Comparison of ENCODE assay signal across 8 cellular contexts in the genomic region with DNA sequence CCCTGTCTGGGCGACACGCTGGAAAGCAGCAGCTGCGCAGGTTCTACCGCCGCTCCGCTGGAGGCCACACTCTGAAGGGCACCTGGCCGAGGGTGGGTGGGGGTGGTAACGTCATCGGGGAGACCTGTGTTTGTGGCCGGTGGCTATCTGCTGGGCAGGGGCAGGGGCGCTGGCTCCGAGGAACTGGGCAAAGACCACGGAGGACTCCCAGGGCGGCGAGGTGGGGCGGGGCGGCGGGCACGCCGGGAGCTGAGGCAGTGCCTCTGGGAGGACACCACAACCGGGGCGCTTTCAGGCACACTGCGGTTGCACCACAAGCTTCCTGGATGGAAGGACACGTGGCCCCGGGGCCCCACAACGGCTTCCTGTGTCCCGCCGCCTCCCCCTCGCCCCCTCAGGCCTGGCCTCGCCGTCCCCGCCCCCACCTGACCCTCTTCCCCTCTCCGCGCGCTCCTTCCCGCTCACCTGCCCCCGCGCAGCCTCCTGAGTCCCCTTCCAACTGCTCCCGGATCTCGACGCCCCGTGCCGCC. TPM values are rescaled to one million over a fixed set of nuclear protein-coding genes. Genes with fewer than 3 reads are reported as not detected.
DNase-seq lines count a peak whose midpoint lies in the region; ATAC-seq and TF ChIP-seq lines count a peak whose summit lies in the region.

No MANE protein-coding gene starts in this region.

- H3K4me3 ChIP-seq in RWPE2 (ENCODE audit: severe bottlenecking) (peak overlapping the region; percentile 66), left ventricle myocardium inferior (peak overlapping the region; percentile 77), skin epidermis (peak overlapping the region; percentile 50 to 77 (median 62))

- peak; percentile 57 for DNase-seq in Ammon's horn (ENCODE audit: low spot score)
- peak; percentile 85 for DNase-seq in RWPE2 (ENCODE audit: low spot score)
- peak; percentile 89 for DNase-seq in activated gamma-delta T cell treated with Interleukin-2 at 50 U/mL for 16 hours
- peak; percentile 72 for DNase-seq in left ventricle myocardium inferior
- no peak for DNase-seq in mesenteric fat pad (ENCODE audit: low spot score)

- H3K4me1 ChIP-seq in RWPE2 (ENCODE audit: insufficient read depth, poor library complexity, severe bottlenecking), result peaks cover 16% of the 10 kb centered on the region
- H3K4me1 ChIP-seq in left ventricle myocardium inferior, result peaks cover 20% of the 10 kb centered on the region

- no peaks in the 10 kb centered on the region; the same call in 1 of the 2 replicates for H3K36me3 ChIP-seq in RWPE2 (ENCODE audit: low read depth)
- H3K36me3 ChIP-seq in left ventricle myocardium inferior, result no peaks in the 10 kb centered on the region

- H3K27ac ChIP-seq in RWPE2 (ENCODE audit: poor library complexity, severe bottlenecking) (peak overlapping the region; percentile 48), left ventricle myocardium inferior (replicated peaks) (peak overlapping the region; percentile 48), skin epidermis (peak overlapping the region; percentile 84 to 99 (median 92))

- intact Hi-C loops in left ventricle myocardium inferior (cut with micrococcal nuclease), result no loop called here

- peak; percentile 59 for ATAC-seq in GM19035 (IDR thresholded peaks at IDR 0.05; ENCODE audit: unreplicated experiment)
- ATAC-seq in HG03196 (IDR thresholded peaks at IDR 0.05; ENCODE audit: unreplicated experiment), result peak; percentile 50
- peak; percentile 72 for ATAC-seq in RWPE2 (ENCODE audit: low read depth)

- TF ChIP-seq CTCF in RWPE2 (IDR thresholded peaks at IDR 0.05; ENCODE audit: poor library complexity, severe bottlenecking), result no peak
- TF ChIP-seq CTCF in left ventricle myocardium inferior (IDR thresholded peaks at IDR 0.05; ENCODE audit: borderline replicate concordance), result no peak

- H3K9me3 ChIP-seq in RWPE2 (ENCODE audit: severe bottlenecking) (no peaks in the 10 kb centered on the region), left ventricle myocardium inferior (replicated peaks) (no peaks in the 10 kb centered on the region)

- H3K27me3 ChIP-seq in RWPE2 (ENCODE audit: insufficient read depth, poor library complexity, severe bottlenecking), result no peaks in the 10 kb centered on the region
- H3K27me3 ChIP-seq in left ventricle myocardium inferior (ENCODE audit: low read depth), result peaks cover 46% of the 10 kb centered on the region

RNA-seq across cellular contexts. Expression of a gene that starts 3.3 kb away (rescaled TPM):
- total RNA-seq in left ventricle myocardium inferior (1.8 TPM), mesenteric fat pad (33.0 TPM)

RNA-seq across cellular contexts. Expression of a gene that starts 23.8 kb away (rescaled TPM):
- total RNA-seq in left ventricle myocardium inferior (1.1 TPM), mesenteric fat pad (12.4 TPM)

Comparison
In these comparisons a context has a peak if more than half of its experiments do, and no peak if none do; other contexts are left out.
1. RNA of a gene that starts 3.3 kb away (total RNA-seq): 33.0 TPM in mesenteric fat pad (single experiment); 1.8 TPM in left ventricle myocardium inferior (single experiment); every median in the first group is over 10 times any median in the second.
2. Peak in every context shown above with its lines, with median percentiles within 50 percentile points of each other: ATAC-seq, H3K27ac ChIP-seq and H3K4me3 ChIP-seq.